Comparison of ENCODE assay signal across 1 cellular context in genomic region chr13:98484289-98485219, GRCh38.
TF ChIP-seq lines count a peak whose summit lies in the region.

No MANE protein-coding gene starts in this region.

TF ChIP-seq in HepG2, 621 proteins besides CTCF, POLR2A, EP300 and RAD21 (continued from another document and continues in another):
- TF ChIP-seq, protein P1, sequence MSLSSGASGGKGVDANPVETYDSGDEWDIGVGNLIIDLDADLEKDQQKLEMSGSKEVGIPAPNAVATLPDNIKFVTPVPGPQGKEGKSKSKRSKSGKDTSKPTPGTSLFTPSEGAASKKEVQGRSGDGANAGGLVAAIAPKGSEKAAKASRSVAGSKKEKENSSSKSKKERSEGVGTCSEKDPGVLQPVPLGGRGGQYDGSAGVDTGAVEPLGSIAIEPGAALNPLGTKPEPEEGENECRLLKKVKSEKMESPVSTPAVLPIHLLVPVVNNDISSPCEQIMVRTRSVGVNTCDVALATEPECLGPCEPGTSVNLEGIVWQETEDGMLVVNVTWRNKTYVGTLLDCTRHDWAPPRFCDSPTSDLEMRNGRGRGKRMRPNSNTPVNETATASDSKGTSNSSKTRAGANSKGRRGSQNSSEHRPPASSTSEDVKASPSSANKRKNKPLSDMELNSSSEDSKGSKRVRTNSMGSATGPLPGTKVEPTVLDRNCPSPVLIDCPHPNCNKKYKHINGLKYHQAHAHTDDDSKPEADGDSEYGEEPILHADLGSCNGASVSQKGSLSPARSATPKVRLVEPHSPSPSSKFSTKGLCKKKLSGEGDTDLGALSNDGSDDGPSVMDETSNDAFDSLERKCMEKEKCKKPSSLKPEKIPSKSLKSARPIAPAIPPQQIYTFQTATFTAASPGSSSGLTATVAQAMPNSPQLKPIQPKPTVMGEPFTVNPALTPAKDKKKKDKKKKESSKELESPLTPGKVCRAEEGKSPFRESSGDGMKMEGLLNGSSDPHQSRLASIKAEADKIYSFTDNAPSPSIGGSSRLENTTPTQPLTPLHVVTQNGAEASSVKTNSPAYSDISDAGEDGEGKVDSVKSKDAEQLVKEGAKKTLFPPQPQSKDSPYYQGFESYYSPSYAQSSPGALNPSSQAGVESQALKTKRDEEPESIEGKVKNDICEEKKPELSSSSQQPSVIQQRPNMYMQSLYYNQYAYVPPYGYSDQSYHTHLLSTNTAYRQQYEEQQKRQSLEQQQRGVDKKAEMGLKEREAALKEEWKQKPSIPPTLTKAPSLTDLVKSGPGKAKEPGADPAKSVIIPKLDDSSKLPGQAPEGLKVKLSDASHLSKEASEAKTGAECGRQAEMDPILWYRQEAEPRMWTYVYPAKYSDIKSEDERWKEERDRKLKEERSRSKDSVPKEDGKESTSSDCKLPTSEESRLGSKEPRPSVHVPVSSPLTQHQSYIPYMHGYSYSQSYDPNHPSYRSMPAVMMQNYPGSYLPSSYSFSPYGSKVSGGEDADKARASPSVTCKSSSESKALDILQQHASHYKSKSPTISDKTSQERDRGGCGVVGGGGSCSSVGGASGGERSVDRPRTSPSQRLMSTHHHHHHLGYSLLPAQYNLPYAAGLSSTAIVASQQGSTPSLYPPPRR (CRISPR knock-in tag; IDR thresholded peaks at IDR 0.05; ENCODE audit: borderline replicate concordance) = peak; percentile 36; the same call in 1 of the 2 replicates
- TF ChIP-seq, protein P2, sequence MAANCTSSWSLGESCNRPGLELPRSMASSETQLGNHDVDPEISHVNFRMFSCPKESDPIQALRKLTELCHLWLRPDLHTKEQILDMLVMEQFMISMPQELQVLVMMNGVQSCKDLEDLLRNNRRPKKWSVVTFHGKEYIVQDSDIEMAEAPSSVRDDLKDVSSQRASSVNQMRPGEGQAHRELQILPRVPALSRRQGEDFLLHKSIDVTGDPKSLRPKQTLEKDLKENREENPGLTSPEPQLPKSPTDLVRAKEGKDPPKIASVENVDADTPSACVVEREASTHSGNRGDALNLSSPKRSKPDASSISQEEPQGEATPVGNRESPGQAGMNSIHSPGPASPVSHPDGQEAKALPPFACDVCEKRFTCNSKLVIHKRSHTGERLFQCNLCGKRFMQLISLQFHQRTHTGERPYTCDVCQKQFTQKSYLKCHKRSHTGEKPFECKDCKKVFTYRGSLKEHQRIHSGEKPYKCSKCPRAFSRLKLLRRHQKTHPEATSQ (CRISPR knock-in tag; IDR thresholded peaks at IDR 0.05; ENCODE audit: borderline replicate concordance) = peak; percentile 41; the same call in 1 of the 2 replicates
- TF ChIP-seq, protein P3, sequence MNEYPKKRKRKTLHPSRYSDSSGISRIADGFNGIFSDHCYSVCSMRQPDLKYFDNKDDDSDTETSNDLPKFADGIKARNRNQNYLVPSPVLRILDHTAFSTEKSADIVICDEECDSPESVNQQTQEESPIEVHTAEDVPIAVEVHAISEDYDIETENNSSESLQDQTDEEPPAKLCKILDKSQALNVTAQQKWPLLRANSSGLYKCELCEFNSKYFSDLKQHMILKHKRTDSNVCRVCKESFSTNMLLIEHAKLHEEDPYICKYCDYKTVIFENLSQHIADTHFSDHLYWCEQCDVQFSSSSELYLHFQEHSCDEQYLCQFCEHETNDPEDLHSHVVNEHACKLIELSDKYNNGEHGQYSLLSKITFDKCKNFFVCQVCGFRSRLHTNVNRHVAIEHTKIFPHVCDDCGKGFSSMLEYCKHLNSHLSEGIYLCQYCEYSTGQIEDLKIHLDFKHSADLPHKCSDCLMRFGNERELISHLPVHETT (CRISPR knock-in tag; conservative IDR thresholded peaks at IDR 0.05) = no peak
- TF ChIP-seq CREM (IDR thresholded peaks at IDR 0.05) (0 out of 2 replicates have a peak, but pooled peaks have one; percentile 25), CREM (CRISPR knock-in tag; IDR thresholded peaks at IDR 0.05) (no peak), ZNF720 (CRISPR knock-in tag; IDR thresholded peaks at IDR 0.05) (no peak), MAZ (IDR thresholded peaks at IDR 0.05; ENCODE audit: borderline replicate concordance, low read depth, low read length) (no peak), MAZ (CRISPR knock-in tag; IDR thresholded peaks at IDR 0.05; ENCODE audit: low read depth) (peak; percentile 63), REPIN1 (CRISPR knock-in tag; IDR thresholded peaks at IDR 0.05; ENCODE audit: borderline replicate concordance, low read depth) (0 out of 2 replicates have a peak, but pooled peaks have one; percentile 36), ZBTB7B (CRISPR knock-in tag; IDR thresholded peaks at IDR 0.05) (0 out of 2 replicates have a peak, but pooled peaks have one; percentile 28), JUNB (CRISPR knock-in tag; IDR thresholded peaks at IDR 0.05; ENCODE audit: borderline replicate concordance) (no peak), ZFY (CRISPR knock-in tag; IDR thresholded peaks at IDR 0.05) (peak; percentile 35), RARG (CRISPR knock-in tag; IDR thresholded peaks at IDR 0.05; ENCODE audit: low read depth) (no peak), ELF1 (CRISPR knock-in tag; IDR thresholded peaks at IDR 0.05) (peak; percentile 61), PHF8 (CRISPR knock-in tag; IDR thresholded peaks at IDR 0.05) (no peak), MED1 (CRISPR knock-in tag; IDR thresholded peaks at IDR 0.05) (peak; percentile 73), MXI1 (IDR thresholded peaks at IDR 0.05; ENCODE audit: borderline replicate concordance, low read depth, low read length) (peak; percentile 22; the same call in 1 of the 3 replicates), PATZ1 (CRISPR knock-in tag; IDR thresholded peaks at IDR 0.05) (peak; percentile 32; the same call in 1 of the 2 replicates), ZNF569 (CRISPR knock-in tag; IDR thresholded peaks at IDR 0.05; ENCODE audit: borderline replicate concordance) (no peak), NFE2 (CRISPR knock-in tag; IDR thresholded peaks at IDR 0.05) (no peak), YEATS2 (CRISPR knock-in tag; IDR thresholded peaks at IDR 0.05; ENCODE audit: borderline replicate concordance) (peak; percentile 56; the same call in 1 of the 2 replicates), YEATS4 (CRISPR knock-in tag; IDR thresholded peaks at IDR 0.05; ENCODE audit: borderline replicate concordance) (peak; percentile 51; the same call in 1 of the 2 replicates), ZNF362 (CRISPR knock-in tag; IDR thresholded peaks at IDR 0.05; ENCODE audit: borderline replicate concordance) (peak; percentile 20; the same call in 1 of the 2 replicates), RARA (CRISPR knock-in tag; IDR thresholded peaks at IDR 0.05) (peak; percentile 55), ZNF691 (CRISPR knock-in tag; IDR thresholded peaks at IDR 0.05; ENCODE audit: borderline replicate concordance, low read depth) (peak; percentile 21; the same call in 1 of the 2 replicates)
- TF ChIP-seq, protein P4, sequence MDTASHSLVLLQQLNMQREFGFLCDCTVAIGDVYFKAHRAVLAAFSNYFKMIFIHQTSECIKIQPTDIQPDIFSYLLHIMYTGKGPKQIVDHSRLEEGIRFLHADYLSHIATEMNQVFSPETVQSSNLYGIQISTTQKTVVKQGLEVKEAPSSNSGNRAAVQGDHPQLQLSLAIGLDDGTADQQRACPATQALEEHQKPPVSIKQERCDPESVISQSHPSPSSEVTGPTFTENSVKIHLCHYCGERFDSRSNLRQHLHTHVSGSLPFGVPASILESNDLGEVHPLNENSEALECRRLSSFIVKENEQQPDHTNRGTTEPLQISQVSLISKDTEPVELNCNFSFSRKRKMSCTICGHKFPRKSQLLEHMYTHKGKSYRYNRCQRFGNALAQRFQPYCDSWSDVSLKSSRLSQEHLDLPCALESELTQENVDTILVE (CRISPR knock-in tag; IDR thresholded peaks at IDR 0.05) = peak; percentile 39; the same call in 1 of the 2 replicates
- TF ChIP-seq, protein P5, sequence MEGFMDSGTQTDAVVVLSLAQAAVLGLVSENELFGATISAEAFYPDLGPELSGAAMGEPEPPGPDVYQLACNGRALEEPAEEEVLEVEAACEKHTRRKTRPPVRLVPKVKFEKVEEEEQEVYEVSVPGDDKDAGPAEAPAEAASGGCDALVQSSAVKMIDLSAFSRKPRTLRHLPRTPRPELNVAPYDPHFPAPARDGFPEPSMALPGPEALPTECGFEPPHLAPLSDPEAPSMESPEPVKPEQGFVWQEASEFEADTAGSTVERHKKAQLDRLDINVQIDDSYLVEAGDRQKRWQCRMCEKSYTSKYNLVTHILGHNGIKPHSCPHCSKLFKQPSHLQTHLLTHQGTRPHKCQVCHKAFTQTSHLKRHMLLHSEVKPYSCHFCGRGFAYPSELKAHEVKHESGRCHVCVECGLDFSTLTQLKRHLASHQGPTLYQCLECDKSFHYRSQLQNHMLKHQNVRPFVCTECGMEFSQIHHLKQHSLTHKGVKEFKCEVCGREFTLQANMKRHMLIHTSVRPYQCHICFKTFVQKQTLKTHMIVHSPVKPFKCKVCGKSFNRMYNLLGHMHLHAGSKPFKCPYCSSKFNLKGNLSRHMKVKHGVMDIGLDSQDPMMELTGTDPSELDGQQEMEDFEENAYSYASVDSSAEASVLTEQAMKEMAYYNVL (CRISPR knock-in tag; IDR thresholded peaks at IDR 0.05; ENCODE audit: borderline replicate concordance) = peak; percentile 47; the same call in 1 of the 2 replicates
- TF ChIP-seq, protein P6, sequence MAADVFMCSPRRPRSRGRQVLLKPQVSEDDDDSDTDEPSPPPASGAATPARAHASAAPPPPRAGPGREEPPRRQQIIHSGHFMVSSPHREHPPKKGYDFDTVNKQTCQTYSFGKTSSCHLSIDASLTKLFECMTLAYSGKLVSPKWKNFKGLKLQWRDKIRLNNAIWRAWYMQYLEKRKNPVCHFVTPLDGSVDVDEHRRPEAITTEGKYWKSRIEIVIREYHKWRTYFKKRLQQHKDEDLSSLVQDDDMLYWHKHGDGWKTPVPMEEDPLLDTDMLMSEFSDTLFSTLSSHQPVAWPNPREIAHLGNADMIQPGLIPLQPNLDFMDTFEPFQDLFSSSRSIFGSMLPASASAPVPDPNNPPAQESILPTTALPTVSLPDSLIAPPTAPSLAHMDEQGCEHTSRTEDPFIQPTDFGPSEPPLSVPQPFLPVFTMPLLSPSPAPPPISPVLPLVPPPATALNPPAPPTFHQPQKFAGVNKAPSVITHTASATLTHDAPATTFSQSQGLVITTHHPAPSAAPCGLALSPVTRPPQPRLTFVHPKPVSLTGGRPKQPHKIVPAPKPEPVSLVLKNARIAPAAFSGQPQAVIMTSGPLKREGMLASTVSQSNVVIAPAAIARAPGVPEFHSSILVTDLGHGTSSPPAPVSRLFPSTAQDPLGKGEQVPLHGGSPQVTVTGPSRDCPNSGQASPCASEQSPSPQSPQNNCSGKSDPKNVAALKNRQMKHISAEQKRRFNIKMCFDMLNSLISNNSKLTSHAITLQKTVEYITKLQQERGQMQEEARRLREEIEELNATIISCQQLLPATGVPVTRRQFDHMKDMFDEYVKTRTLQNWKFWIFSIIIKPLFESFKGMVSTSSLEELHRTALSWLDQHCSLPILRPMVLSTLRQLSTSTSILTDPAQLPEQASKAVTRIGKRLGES (CRISPR knock-in tag; IDR thresholded peaks at IDR 0.05; ENCODE audit: borderline replicate concordance) = no peak
- TF ChIP-seq, protein P7, sequence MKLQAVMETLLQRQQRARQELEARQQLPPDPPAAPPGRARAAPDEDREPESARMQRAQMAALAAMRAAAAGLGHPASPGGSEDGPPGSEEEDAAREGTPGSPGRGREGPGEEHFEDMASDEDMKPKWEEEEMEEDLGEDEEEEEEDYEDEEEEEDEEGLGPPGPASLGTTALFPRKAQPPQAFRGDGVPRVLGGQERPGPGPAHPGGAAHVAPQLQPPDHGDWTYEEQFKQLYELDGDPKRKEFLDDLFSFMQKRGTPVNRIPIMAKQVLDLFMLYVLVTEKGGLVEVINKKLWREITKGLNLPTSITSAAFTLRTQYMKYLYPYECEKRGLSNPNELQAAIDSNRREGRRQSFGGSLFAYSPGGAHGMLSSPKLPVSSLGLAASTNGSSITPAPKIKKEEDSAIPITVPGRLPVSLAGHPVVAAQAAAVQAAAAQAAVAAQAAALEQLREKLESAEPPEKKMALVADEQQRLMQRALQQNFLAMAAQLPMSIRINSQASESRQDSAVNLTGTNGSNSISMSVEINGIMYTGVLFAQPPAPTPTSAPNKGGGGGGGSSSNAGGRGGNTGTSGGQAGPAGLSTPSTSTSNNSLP (IDR thresholded peaks at IDR 0.05; ENCODE audit: low read depth, low read length) = no peak
- TF ChIP-seq, protein P8, sequence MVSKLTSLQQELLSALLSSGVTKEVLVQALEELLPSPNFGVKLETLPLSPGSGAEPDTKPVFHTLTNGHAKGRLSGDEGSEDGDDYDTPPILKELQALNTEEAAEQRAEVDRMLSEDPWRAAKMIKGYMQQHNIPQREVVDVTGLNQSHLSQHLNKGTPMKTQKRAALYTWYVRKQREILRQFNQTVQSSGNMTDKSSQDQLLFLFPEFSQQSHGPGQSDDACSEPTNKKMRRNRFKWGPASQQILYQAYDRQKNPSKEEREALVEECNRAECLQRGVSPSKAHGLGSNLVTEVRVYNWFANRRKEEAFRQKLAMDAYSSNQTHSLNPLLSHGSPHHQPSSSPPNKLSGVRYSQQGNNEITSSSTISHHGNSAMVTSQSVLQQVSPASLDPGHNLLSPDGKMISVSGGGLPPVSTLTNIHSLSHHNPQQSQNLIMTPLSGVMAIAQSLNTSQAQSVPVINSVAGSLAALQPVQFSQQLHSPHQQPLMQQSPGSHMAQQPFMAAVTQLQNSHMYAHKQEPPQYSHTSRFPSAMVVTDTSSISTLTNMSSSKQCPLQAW (CRISPR knock-in tag; IDR thresholded peaks at IDR 0.05) = peak; percentile 55; the same call in 1 of the 2 replicates
